ENCODE assay signal across 9 cellular contexts in genomic region chr5:172175263-172175719, GRCh38. TPM values are rescaled to one million over a fixed set of nuclear protein-coding genes. Genes with fewer than 3 reads are reported as not detected.
DNase-seq lines count a peak whose midpoint lies in the region; ATAC-seq and TF ChIP-seq lines count a peak whose summit lies in the region.
"Had no signal": no experiment of that assay in that cellular context is flagged by ENCODE, and none has a peak within 500 bp of the region (broad histone marks: within the 10 kb centered on the region; RNA-seq: fewer than 3 reads in every experiment).

No MANE protein-coding gene starts in this region.

- no peaks in the 10 kb centered on the region for H3K27me3 Mint-ChIP-seq in activated naive CD4-positive, alpha-beta T cell treated with anti-CD3 and anti-CD28 coated beads for 36 hours (ENCODE audit: low read depth)
- no peaks in the 10 kb centered on the region for H3K27me3 Mint-ChIP-seq in natural killer cell treated with Interleukin-12 subunit alpha and Interleukin-12 subunit beta and Interleukin-15 and Interleukin-18, amount 100 ng/mL, for 72 hours

- H3K4me1 Mint-ChIP-seq in activated naive CD4-positive, alpha-beta T cell treated with anti-CD3 and anti-CD28 coated beads for 36 hours (ENCODE audit: low read depth), result peaks cover 90% of the 10 kb centered on the region
- peaks cover 82 to 89% of the 10 kb centered on the region in 2 donors for H3K4me1 Mint-ChIP-seq in natural killer cell treated with Interleukin-12 subunit alpha and Interleukin-12 subunit beta and Interleukin-15 and Interleukin-18, amount 100 ng/mL, for 72 hours (ENCODE audit: low read depth in 2 of 2)

- peak overlapping the region; percentile 94 for H3K27ac Mint-ChIP-seq in activated naive CD4-positive, alpha-beta T cell treated with anti-CD3 and anti-CD28 coated beads for 36 hours
- H3K27ac Mint-ChIP-seq in natural killer cell treated with Interleukin-12 subunit alpha and Interleukin-12 subunit beta and Interleukin-15 and Interleukin-18, amount 100 ng/mL, for 72 hours, result peak overlapping the region; percentile 97 to 99

- DNase-seq in SKM-1 (lab: John Stamatoyannopoulos, UW; ENCODE audit: unreplicated experiment), result peak; percentile 95
- peak; percentile 97 for DNase-seq in activated naive CD4-positive, alpha-beta T cell treated with anti-CD3 and anti-CD28 coated beads for 36 hours
- peak; percentile 94 for DNase-seq in natural killer cell treated with Interleukin-12 subunit alpha and Interleukin-12 subunit beta and Interleukin-15 and Interleukin-18, amount 100 ng/mL, for 72 hours (ENCODE audit: low spot score)
- DNase-seq in tibial nerve (ENCODE audit: low spot score in 2 of 2), result no peak
- no peak for DNase-seq in NCI-H82 treated with DMSO at 0.1 percent for 48 hours (lab: John Stamatoyannopoulos, UW; ENCODE audit: unreplicated experiment)
- DNase-seq in iPS-NIHi11 (ENCODE audit: low spot score), result no peak

- H3K27ac ChIP-seq in tibial nerve, result peak overlapping the region in 3 of 4 donors; percentile 65 to 88 (median 76)

- H3K4me3 Mint-ChIP-seq in activated naive CD4-positive, alpha-beta T cell treated with anti-CD3 and anti-CD28 coated beads for 36 hours, result peak overlapping the region; percentile 89
- H3K4me3 Mint-ChIP-seq in natural killer cell treated with Interleukin-12 subunit alpha and Interleukin-12 subunit beta and Interleukin-15 and Interleukin-18, amount 100 ng/mL, for 72 hours, result peak overlapping the region; percentile 90

- H3K4me1 ChIP-seq in tibial nerve, result peaks cover 0 to 69% (median 33%) of the 10 kb centered on the region in 4 donors

- no peaks in the 10 kb centered on the region for H3K9me3 ChIP-seq in tibial nerve

- ATAC-seq in GM18868 (IDR thresholded peaks at IDR 0.05; ENCODE audit: unreplicated experiment) (peak; percentile 68), HG03025 (IDR thresholded peaks at IDR 0.05; ENCODE audit: low FRiP score, unreplicated experiment) (peak; percentile 47)
- peak; percentile 84 to 86 for ATAC-seq in natural killer cell treated with Interleukin-12 subunit alpha and Interleukin-12 subunit beta and Interleukin-15 and Interleukin-18, amount 100 ng/mL, for 72 hours

- CTCF ChIA-PET in activated naive CD4-positive, alpha-beta T cell treated with anti-CD3 and anti-CD28 coated beads for 36 hours (lab: Charles Lee), result interaction anchor here (0.8 to 4.9 kb wide), 11 partner anchors 8 to 108 kb away, joined by 3 to 54 read pairs (median 4); partner anchors contain the start of gene STK10

- no peak for TF ChIP-seq EP300 in tibial nerve (IDR thresholded peaks at IDR 0.05)

- 39 to 52% methylated on average over 7 of the region's 7 CpGs for WGBS in tibial nerve, 2 donors

- intact Hi-C loops in activated naive CD4-positive, alpha-beta T cell treated with anti-CD3 and anti-CD28 coated beads for 36 hours (cut with micrococcal nuclease), result loop anchor here (1.0 to 10.0 kb wide), 11 partner anchors 12 to 1880 kb away; partner anchors contain the start of genes CREBRF, FBXW11, LCP2 and NPM1

- no peaks in the 10 kb centered on the region for H3K36me3 ChIP-seq in tibial nerve

- H3K9me3 Mint-ChIP-seq in activated naive CD4-positive, alpha-beta T cell treated with anti-CD3 and anti-CD28 coated beads for 36 hours, result no peaks in the 10 kb centered on the region
- H3K9me3 Mint-ChIP-seq in natural killer cell treated with Interleukin-12 subunit alpha and Interleukin-12 subunit beta and Interleukin-15 and Interleukin-18, amount 100 ng/mL, for 72 hours, result no peaks in the 10 kb centered on the region

- TF ChIP-seq POLR2A in tibial nerve (IDR thresholded peaks at IDR 0.05), result no peak

- peak overlapping the region in 2 of 4 donors; percentile 27 to 33 for H3K4me3 ChIP-seq in tibial nerve

- H3K27me3 ChIP-seq in tibial nerve, result no peaks in the 10 kb centered on the region

- H3K36me3 Mint-ChIP-seq in activated naive CD4-positive, alpha-beta T cell treated with anti-CD3 and anti-CD28 coated beads for 36 hours (ENCODE audit: low read depth), result peaks cover 15% of the 10 kb centered on the region
- peaks cover 2% of the 10 kb centered on the region for H3K36me3 Mint-ChIP-seq in natural killer cell treated with Interleukin-12 subunit alpha and Interleukin-12 subunit beta and Interleukin-15 and Interleukin-18, amount 100 ng/mL, for 72 hours

- TF ChIP-seq CTCF in tibial nerve (IDR thresholded peaks at IDR 0.05), result no peak

RNA-seq across cellular contexts. Expression of gene STK10, which starts 12.7 kb away (rescaled TPM):
- total RNA-seq in activated naive CD4-positive, alpha-beta T cell treated with anti-CD3 and anti-CD28 coated beads for 36 hours, result 10 to 100 TPM; 44.7 to 55.1 TPM
- total RNA-seq in natural killer cell treated with Interleukin-12 subunit alpha and Interleukin-12 subunit beta and Interleukin-15 and Interleukin-18, amount 100 ng/mL, for 72 hours, result 100 to 1,000 TPM; 199 to 218 TPM
- total RNA-seq in tibial nerve, result 10 to 100 TPM; 35.4 to 75.6 (median 48.0) TPM

RNA-seq across cellular contexts. Expression of gene EFCAB9, which starts 18.7 kb away (rescaled TPM):
- total RNA-seq in activated naive CD4-positive, alpha-beta T cell treated with anti-CD3 and anti-CD28 coated beads for 36 hours, result not detected
- not detected for total RNA-seq in natural killer cell treated with Interleukin-12 subunit alpha and Interleukin-12 subunit beta and Interleukin-15 and Interleukin-18, amount 100 ng/mL, for 72 hours
- not detected for total RNA-seq in tibial nerve
- total RNA-seq: T-helper 1 cell treated with Interleukin-12 subunit alpha and Interleukin-12 subunit beta and Interleukin-4 antibody, amounts not matched to agents 30 ng/mL and 1 ng/mL, for 36 hours had no signal

Comparison
In these comparisons a context has a peak if more than half of its experiments do, and no peak if none do; other contexts are left out.
1. DNase-seq: peak in SKM-1 (single experiment), activated naive CD4-positive, alpha-beta T cell treated with anti-CD3 and anti-CD28 coated beads for 36 hours (single experiment) and natural killer cell treated with Interleukin-12 subunit alpha and Interleukin-12 subunit beta and Interleukin-15 and Interleukin-18, amount 100 ng/mL, for 72 hours (single experiment); none in tibial nerve (0 of 2), NCI-H82 treated with DMSO at 0.1 percent for 48 hours (single experiment) and iPS-NIHi11 (single experiment).
2. Peak in every context shown above with its lines, with median percentiles within 50 percentile points of each other: ATAC-seq.